ENCODE assay signal across 32 cellular contexts in the genomic region with DNA sequence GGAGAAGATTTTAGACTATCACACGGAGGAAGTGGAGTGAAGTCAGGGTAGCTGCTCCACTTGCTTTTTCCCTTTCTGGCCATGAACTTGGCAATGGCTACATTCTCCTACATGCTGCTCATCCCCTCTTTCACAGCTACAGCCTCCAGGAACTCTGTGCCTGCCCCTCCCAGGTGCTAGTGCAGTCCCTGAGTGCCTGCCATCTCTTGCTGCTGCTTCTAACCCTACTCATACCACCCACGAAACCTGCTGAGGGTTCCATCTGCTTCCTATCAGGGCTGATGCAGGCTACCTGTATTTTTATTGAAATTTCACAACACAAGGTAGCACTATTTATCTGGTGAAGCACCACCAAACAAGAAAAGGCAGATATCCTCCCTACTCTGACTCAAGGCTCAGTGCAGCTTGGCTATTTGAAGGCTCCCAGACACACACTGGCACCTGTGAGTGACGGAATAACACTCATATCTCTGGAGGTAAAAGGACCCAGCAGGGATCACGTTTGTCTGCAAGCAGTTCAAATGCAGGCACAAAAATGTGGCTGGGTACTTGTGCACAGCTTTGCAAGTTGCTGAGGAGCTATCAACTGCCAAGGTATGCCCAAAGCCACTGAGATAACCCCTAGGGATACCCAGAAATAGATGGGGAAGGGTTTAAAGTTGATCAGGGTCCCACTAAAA. TPM values are rescaled to one million over a fixed set of nuclear protein-coding genes. Genes with fewer than 3 reads are reported as not detected.
"Had no signal": no experiment of that assay in that cellular context is flagged by ENCODE, and none has a peak within 500 bp of the region (broad histone marks: within the 10 kb centered on the region; RNA-seq: fewer than 3 reads in every experiment).

No MANE protein-coding gene starts in this region.

- H3K27ac ChIP-seq: adrenal gland, body of pancreas, coronary artery, dorsolateral prefrontal cortex, foreskin keratinocyte, gastroesophageal sphincter had no signal

- H3K4me3 ChIP-seq: adrenal gland, body of pancreas, coronary artery, dorsolateral prefrontal cortex, gastroesophageal sphincter had no signal

- H3K4me1 ChIP-seq: adrenal gland, body of pancreas, foreskin keratinocyte, gastroesophageal sphincter had no signal

- DNase-seq: activated CD4-positive, alpha-beta memory T cell treated with anti-CD3 and anti-CD28 coated beads for 36 hours; activated CD4-positive, alpha-beta T cell treated with anti-CD3 and anti-CD28 coated beads for 36 hours; activated CD4-positive, alpha-beta T cell treated with anti-CD3 and anti-CD28 coated beads, Interleukin-2, amount 10 ng/mL, durations not matched to agents 24 days and 14 days; activated CD4-positive, CD25-positive, alpha-beta regulatory T cell; activated CD4-positive, CD25-positive, alpha-beta regulatory T cell treated with anti-CD3 and anti-CD28 coated beads, Interleukin-2, amount 50 U/mL, for 72 hours; activated CD8-positive, alpha-beta memory T cell treated with anti-CD3 and anti-CD28 coated beads, Interleukin-2, amount 10 ng/mL, durations not matched to agents 7 days and 5 days; activated CD8-positive, alpha-beta memory T cell treated with anti-CD3 and anti-CD28 coated beads, Interleukin-2, amount 50 U/mL, for 4 hours; activated CD8-positive, alpha-beta T cell treated with anti-CD3 and anti-CD28 coated beads, Interleukin-2, amount 10 ng/mL, durations not matched to agents 7 days and 5 days; activated effector memory CD4-positive, alpha-beta T cell treated with anti-CD3 and anti-CD28 coated beads, Interleukin-2, amount 50 U/mL, for 16 hours; activated naive CD4-positive, alpha-beta T cell treated with anti-CD3 and anti-CD28 coated beads for 36 hours; activated naive CD8-positive, alpha-beta T cell treated with anti-CD3 and anti-CD28 coated beads for 36 hours; activated naive CD8-positive, alpha-beta T cell treated with anti-CD3 and anti-CD28 coated beads, Interleukin-2, amount 50 U/mL, for 24 hours; activated T-cell treated with anti-CD3 and anti-CD28 coated beads, Interleukin-2, amount 50 U/mL, for 1 hour; activated T-cell treated with anti-CD3 and anti-CD28 coated beads, Interleukin-2, amount 50 U/mL, for 48 hours; adrenal gland; amygdala; aorta; body of pancreas; dorsolateral prefrontal cortex; effector memory CD4-positive, alpha-beta T cell; endodermal cell; foreskin keratinocyte; T-helper 2 cell had no signal

- H3K9me3 ChIP-seq: adrenal gland, body of pancreas had no signal

- ATAC-seq: activated CD4-positive, alpha-beta T cell treated with anti-CD3 and anti-CD28 coated beads for 36 hours; activated CD8-positive, alpha-beta memory T cell treated with anti-CD3 and anti-CD28 coated beads, Interleukin-2, amount 10 ng/mL, durations not matched to agents 7 days and 5 days; activated CD8-positive, alpha-beta T cell treated with anti-CD3 and anti-CD28 coated beads, Interleukin-2, amount 10 ng/mL, durations not matched to agents 7 days and 5 days; activated naive CD8-positive, alpha-beta T cell treated with anti-CD3 and anti-CD28 coated beads, Interleukin-2, amount 50 U/mL, for 24 hours; body of pancreas; esophagus mucosa; foreskin keratinocyte; gastroesophageal sphincter had no signal

- H3K36me3 ChIP-seq: adrenal gland, gastroesophageal sphincter had no signal

- H3K27me3 ChIP-seq: adrenal gland, body of pancreas had no signal

RNA-seq across cellular contexts. Expression of gene MARCHF11, which starts 51.6 kb away (rescaled TPM):
- total RNA-seq: activated CD4-positive, alpha-beta memory T cell treated with anti-CD3 and anti-CD28 coated beads for 36 hours; activated CD4-positive, alpha-beta T cell treated with anti-CD3 and anti-CD28 coated beads for 36 hours; activated CD4-positive, alpha-beta T cell treated with anti-CD3 and anti-CD28 coated beads, Interleukin-2, amount 10 ng/mL, durations not matched to agents 24 days and 14 days; activated CD8-positive, alpha-beta memory T cell treated with anti-CD3 and anti-CD28 coated beads for 36 hours; activated CD8-positive, alpha-beta memory T cell treated with anti-CD3 and anti-CD28 coated beads, Interleukin-2, amount 10 ng/mL, durations not matched to agents 7 days and 5 days; activated CD8-positive, alpha-beta T cell treated with anti-CD3 and anti-CD28 coated beads, Interleukin-2, amount 10 ng/mL, durations not matched to agents 7 days and 5 days; activated naive CD4-positive, alpha-beta T cell treated with anti-CD3 and anti-CD28 coated beads for 36 hours; activated naive CD8-positive, alpha-beta T cell treated with anti-CD3 and anti-CD28 coated beads for 36 hours; activated T-helper 1 cell treated with anti-CD3 and anti-CD28 coated beads, Interleukin-12 subunit alpha, Interleukin-12 subunit beta, Interleukin-2, Interleukin-4 antibody, amounts not matched to agents 30 ng/mL and 10 ng/mL and 1 ng/mL, durations not matched to agents 14 hours and 24 hours and 36 hours; activated T-helper 2 cell treated with anti-CD3 and anti-CD28 coated beads, Interferon-gamma antibody, Interleukin-2, Interleukin-4, amounts not matched to agents 10 μg/mL and 5 μg/mL and 100 μg/mL, durations not matched to agents 14 hours and 24 hours and 36 hours; aorta; body of pancreas; epithelial cell of proximal tubule; esophagus mucosa; foreskin keratinocyte; gastroesophageal sphincter; glomerular endothelial cell; T-helper 1 cell treated with Interleukin-12 subunit alpha and Interleukin-12 subunit beta and Interleukin-4 antibody, amounts not matched to agents 30 ng/mL and 1 ng/mL, for 36 hours had no signal
- polyA plus RNA-seq: aorta, foreskin keratinocyte had no signal
